Comparison of ENCODE assay signal across 23 cellular contexts in the genomic region with DNA sequence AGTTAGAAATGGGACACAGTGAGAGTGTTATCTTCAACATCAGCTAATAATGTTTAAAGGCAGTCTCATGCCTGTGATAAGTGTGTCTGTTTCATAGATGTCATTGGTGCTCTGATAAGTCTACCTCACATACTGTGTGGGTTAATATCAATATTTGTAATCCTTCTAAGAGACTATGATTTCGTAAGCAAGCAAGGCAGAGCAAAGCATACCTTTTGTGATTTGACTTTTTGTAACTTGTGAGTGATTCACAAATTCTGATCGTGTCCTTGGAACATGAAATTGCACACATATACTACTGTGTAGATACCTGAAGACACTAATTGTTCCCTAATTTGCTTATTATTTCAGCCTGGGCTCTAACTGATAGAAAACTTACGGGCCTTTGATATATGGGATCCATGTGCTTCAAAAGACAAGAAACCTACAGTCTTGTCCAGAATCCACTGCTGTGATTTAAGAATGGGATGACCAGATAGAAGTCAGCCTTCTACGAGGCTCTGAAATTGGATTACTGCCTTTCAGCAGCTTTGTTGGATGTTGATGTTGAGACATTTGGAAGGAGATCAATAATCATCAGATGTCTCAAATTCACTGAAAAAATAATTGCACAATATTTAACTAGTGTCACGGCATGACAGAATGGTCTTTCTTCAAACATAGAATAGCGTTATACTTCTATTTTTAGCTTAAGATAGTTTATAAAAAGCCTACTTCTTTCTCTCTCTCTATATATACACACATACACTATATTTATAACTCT.
DNase-seq lines count a peak whose midpoint lies in the region; ATAC-seq, FAIRE-seq and TF ChIP-seq lines count a peak whose summit lies in the region.
"Had no signal": no experiment of that assay in that cellular context is flagged by ENCODE, and none has a peak within 500 bp of the region (broad histone marks: within the 10 kb centered on the region; RNA-seq: fewer than 3 reads in every experiment).

No MANE protein-coding gene starts in this region.

- H3K36me3 ChIP-seq in K562 (ENCODE audit: control insufficient read depth, insufficient read depth, low read length) (no peaks in the 10 kb centered on the region), subcutaneous abdominal adipose tissue (ENCODE audit: control insufficient read depth in 5 of 5, insufficient read depth in 5 of 5, low read length in 5 of 5) (no peaks in the 10 kb centered on the region)
- H3K36me3 ChIP-seq: upper lobe of right lung had no signal

- DNase-seq in activated naive CD8-positive, alpha-beta T cell treated with anti-CD3 and anti-CD28 coated beads for 36 hours, result no peak
- no peak for DNase-seq in K562 (ENCODE audit: extremely low read depth in 1 of 4, low spot score in 3 of 4)
- peak; percentile 44 to 66 for DNase-seq in foreskin keratinocyte
- no peak for DNase-seq in epidermal melanocyte (ENCODE audit: insufficient read length, low spot score)
- no peak for DNase-seq in natural killer cell treated with Interleukin-12 subunit alpha and Interleukin-12 subunit beta and Interleukin-15 and Interleukin-18, amount 100 ng/mL, for 72 hours (ENCODE audit: low spot score)
- DNase-seq in ACHN, result no peak
- DNase-seq: activated CD8-positive, alpha-beta T cell treated with anti-CD3 and anti-CD28 coated beads, Interleukin-2, amount 10 ng/mL, durations not matched to agents 7 days and 5 days; activated naive CD8-positive, alpha-beta T cell treated with anti-CD3 and anti-CD28 coated beads, Interleukin-2, amount 50 U/mL, for 24 hours; CD8-positive, alpha-beta memory T cell; DMS79 treated with DMSO at 0.1 percent for 48 hours; effector memory CD4-positive, alpha-beta T cell; foreskin melanocyte; H9; left cardiac atrium; mucosa of descending colon; NCI-H187 treated with DMSO at 0.1 percent for 48 hours; nucleus accumbens; right cardiac atrium; stimulated activated naive CD4-positive, alpha-beta T cell; upper lobe of right lung had no signal

- ATAC-seq in K562 (no peak), foreskin keratinocyte (no peak)
- no peak for ATAC-seq in natural killer cell treated with Interleukin-12 subunit alpha and Interleukin-12 subunit beta and Interleukin-15 and Interleukin-18, amount 100 ng/mL, for 72 hours
- ATAC-seq: activated CD8-positive, alpha-beta T cell treated with anti-CD3 and anti-CD28 coated beads, Interleukin-2, amount 10 ng/mL, durations not matched to agents 7 days and 5 days; left cardiac atrium; mucosa of descending colon; right cardiac atrium; upper lobe of right lung had no signal

- no peaks in the 10 kb centered on the region for H4K20me1 ChIP-seq in K562 (replicated peaks; ENCODE audit: control insufficient read depth, insufficient read depth, low read length)

- H3K27me3 ChIP-seq in K562 (ENCODE audit: control insufficient read depth in 2 of 2, insufficient read depth in 2 of 2, low read length in 2 of 2) (no peaks in the 10 kb centered on the region), foreskin keratinocyte (no peaks in the 10 kb centered on the region), subcutaneous abdominal adipose tissue (ENCODE audit: control insufficient read depth in 5 of 5, insufficient read depth in 4 of 5, low read length in 5 of 5) (no peaks in the 10 kb centered on the region)
- H3K27me3 ChIP-seq: upper lobe of right lung had no signal

- peak overlapping the region; percentile 41 for H3K27ac Mint-ChIP-seq in activated naive CD8-positive, alpha-beta T cell
- no peak overlapping the region for H3K27ac Mint-ChIP-seq in activated naive CD8-positive, alpha-beta T cell treated with anti-CD3 and anti-CD28 coated beads for 36 hours
- no peak overlapping the region for H3K27ac Mint-ChIP-seq in natural killer cell treated with Interleukin-12 subunit alpha and Interleukin-12 subunit beta and Interleukin-15 and Interleukin-18, amount 100 ng/mL, for 72 hours
- H3K27ac Mint-ChIP-seq: activated CD8-positive, alpha-beta T cell treated with anti-CD3 and anti-CD28 coated beads, Interleukin-2, amount 10 ng/mL, durations not matched to agents 7 days and 5 days; activated naive CD8-positive, alpha-beta T cell treated with anti-CD3 and anti-CD28 coated beads, Interleukin-2, amount 50 U/mL, for 24 hours; CD8-positive, alpha-beta memory T cell; H9 had no signal

- H3K9me3 Mint-ChIP-seq in activated naive CD8-positive, alpha-beta T cell (ENCODE audit: low read depth), result no peaks in the 10 kb centered on the region
- H3K9me3 Mint-ChIP-seq in activated naive CD8-positive, alpha-beta T cell treated with anti-CD3 and anti-CD28 coated beads for 36 hours, result peaks cover 2% of the 10 kb centered on the region
- peaks cover 2% of the 10 kb centered on the region for H3K9me3 Mint-ChIP-seq in natural killer cell treated with Interleukin-12 subunit alpha and Interleukin-12 subunit beta and Interleukin-15 and Interleukin-18, amount 100 ng/mL, for 72 hours
- H3K9me3 Mint-ChIP-seq: CD8-positive, alpha-beta memory T cell had no signal

- H3K9ac ChIP-seq in K562 (ENCODE audit: insufficient read depth in 1 of 2, low read depth in 2 of 2, low read length in 2 of 2) (no peak overlapping the region), subcutaneous abdominal adipose tissue (ENCODE audit: low read length in 5 of 5) (peak overlapping the region in 1 of 5 donors; percentile 13)

- no peak for TF ChIP-seq POLR2A in K562 (conservative IDR thresholded peaks at IDR 0.05)

- intact Hi-C loops in K562 (cut with micrococcal nuclease), result no loop called here

- H2AFZ ChIP-seq in K562 (ENCODE audit: low read depth, low read length), result no peak overlapping the region

- no peak for TF ChIP-seq EP300 in K562 (IDR thresholded peaks at IDR 0.05; ENCODE audit: low read length)

- H3K27ac ChIP-seq in K562 (ENCODE audit: extremely low read depth, low read depth, low read length) (no peak overlapping the region), foreskin keratinocyte (peak overlapping the region; percentile 93), subcutaneous abdominal adipose tissue (ENCODE audit: low read depth, low read length) (peak overlapping the region; percentile 1)
- H3K27ac ChIP-seq: RWPE1, upper lobe of right lung had no signal

- no peak overlapping the region for H3K4me2 ChIP-seq in K562 (ENCODE audit: insufficient read depth, low read length)

- H3K79me2 ChIP-seq in K562 (ENCODE audit: control insufficient read depth, insufficient read depth, low read length), result no peaks in the 10 kb centered on the region

- no peaks in the 10 kb centered on the region for H3K36me3 Mint-ChIP-seq in activated naive CD8-positive, alpha-beta T cell
- H3K36me3 Mint-ChIP-seq in activated naive CD8-positive, alpha-beta T cell treated with anti-CD3 and anti-CD28 coated beads for 36 hours, result peaks cover 3% of the 10 kb centered on the region
- H3K36me3 Mint-ChIP-seq in natural killer cell treated with Interleukin-12 subunit alpha and Interleukin-12 subunit beta and Interleukin-15 and Interleukin-18, amount 100 ng/mL, for 72 hours, result no peaks in the 10 kb centered on the region
- H3K36me3 Mint-ChIP-seq: CD8-positive, alpha-beta memory T cell had no signal

- CTCF ChIA-PET in K562 (lab: Yijun Ruan, JAX; ENCODE audit: low intra/inter-chr PET ratio), result no interaction called here

- WGBS in K562 (ENCODE audit: insufficient coverage, low coverage, missing lambda C conversion rate), result 67% methylated on average over 6 of the region's 6 CpGs

- H3K4me1 ChIP-seq in K562 (replicated peaks in 1 of 2; ENCODE audit: control insufficient read depth in 2 of 2, insufficient read depth in 2 of 2, low read length in 2 of 2) (peaks cover 10 to 35% of the 10 kb centered on the region in 2 experiments), foreskin keratinocyte (peaks cover 44% of the 10 kb centered on the region), subcutaneous abdominal adipose tissue (ENCODE audit: control insufficient read depth in 5 of 5, insufficient read depth in 5 of 5, low read length in 5 of 5) (peaks cover 7 to 36% (median 24%) of the 10 kb centered on the region in 5 donors)

- H3K27me3 Mint-ChIP-seq in activated naive CD8-positive, alpha-beta T cell, result no peaks in the 10 kb centered on the region
- H3K27me3 Mint-ChIP-seq in activated naive CD8-positive, alpha-beta T cell treated with anti-CD3 and anti-CD28 coated beads for 36 hours, result no peaks in the 10 kb centered on the region
- no peaks in the 10 kb centered on the region for H3K27me3 Mint-ChIP-seq in natural killer cell treated with Interleukin-12 subunit alpha and Interleukin-12 subunit beta and Interleukin-15 and Interleukin-18, amount 100 ng/mL, for 72 hours
- H3K27me3 Mint-ChIP-seq: activated naive CD8-positive, alpha-beta T cell treated with anti-CD3 and anti-CD28 coated beads, Interleukin-2, amount 50 U/mL, for 24 hours; CD8-positive, alpha-beta memory T cell had no signal

- POLR2A ChIA-PET in K562 (lab: Yijun Ruan, JAX), result interaction anchor here (1.0 kb wide), 2 partner anchors 12 to 38 kb away, joined by 3 to 4 read pairs; no protein-coding TSS in a partner anchor

- H3K9me3 ChIP-seq in K562 (replicated peaks; ENCODE audit: control insufficient read depth, insufficient read depth, low read depth, low read length) (no peaks in the 10 kb centered on the region), subcutaneous abdominal adipose tissue (ENCODE audit: control insufficient read depth in 5 of 5, low read length in 5 of 5) (no peaks in the 10 kb centered on the region)
- H3K9me3 ChIP-seq: mucosa of descending colon, upper lobe of right lung had no signal

- no TSS peak for BruUV-seq in K562 (replicated peaks; lab: Mats Ljungman, UMichigan)

- H3K4me3 Mint-ChIP-seq in activated naive CD8-positive, alpha-beta T cell, result no peak overlapping the region
- H3K4me3 Mint-ChIP-seq in activated naive CD8-positive, alpha-beta T cell treated with anti-CD3 and anti-CD28 coated beads for 36 hours, result no peak overlapping the region
- no peak overlapping the region for H3K4me3 Mint-ChIP-seq in natural killer cell treated with Interleukin-12 subunit alpha and Interleukin-12 subunit beta and Interleukin-15 and Interleukin-18, amount 100 ng/mL, for 72 hours
- H3K4me3 Mint-ChIP-seq: activated CD8-positive, alpha-beta T cell treated with anti-CD3 and anti-CD28 coated beads, Interleukin-2, amount 10 ng/mL, durations not matched to agents 7 days and 5 days; activated naive CD8-positive, alpha-beta T cell treated with anti-CD3 and anti-CD28 coated beads, Interleukin-2, amount 50 U/mL, for 24 hours; CD8-positive, alpha-beta memory T cell; H9 had no signal

- H3K4me3 ChIP-seq in K562, result no peak overlapping the region
- no peak overlapping the region for H3K4me3 ChIP-seq in subcutaneous abdominal adipose tissue (ENCODE audit: low read depth in 1 of 5, low read length in 5 of 5)
- H3K4me3 ChIP-seq: mucosa of descending colon, upper lobe of right lung had no signal

- in situ Hi-C loops in K562 (cut with MboI), result no loop called here
- in situ Hi-C loops in ACHN (cut with HindIII; ENCODE audit: low pct_ligation_motif_present, low pct_unique_long_range_greater_than_20kb, low sequenced_read_pairs), result no loop called here

- TF ChIP-seq RAD21 in K562 (CRISPR knock-in tag; conservative IDR thresholded peaks at IDR 0.05 in 1 of 2, IDR thresholded peaks at IDR 0.05 in 1 of 2), result no peak

- no peaks in the 10 kb centered on the region for H3K9me1 ChIP-seq in K562 (ENCODE audit: control insufficient read depth, insufficient read depth, low read length)

- TF ChIP-seq CTCF in K562 (IDR thresholded peaks at IDR 0.05 in 2 of 3, conservative IDR thresholded peaks at IDR 0.05 in 1 of 3; ENCODE audit: insufficient read depth in 2 of 3, low read depth in 1 of 3, low read length in 3 of 3), result no peak
- no peak for TF ChIP-seq CTCF in foreskin keratinocyte (conservative IDR thresholded peaks at IDR 0.05)

- FAIRE-seq in K562 (lab: Jason Lieb, UNC), result no peak

- peaks cover 34% of the 10 kb centered on the region for H3K4me1 Mint-ChIP-seq in activated naive CD8-positive, alpha-beta T cell (ENCODE audit: low read depth)
- peaks cover 35% of the 10 kb centered on the region for H3K4me1 Mint-ChIP-seq in activated naive CD8-positive, alpha-beta T cell treated with anti-CD3 and anti-CD28 coated beads for 36 hours
- peaks cover 22 to 28% of the 10 kb centered on the region in 2 donors for H3K4me1 Mint-ChIP-seq in natural killer cell treated with Interleukin-12 subunit alpha and Interleukin-12 subunit beta and Interleukin-15 and Interleukin-18, amount 100 ng/mL, for 72 hours (ENCODE audit: low read depth in 2 of 2)

Comparison
In these comparisons a context has a peak if more than half of its experiments do, and no peak if none do; other contexts are left out.
1. DNase-seq: peak in foreskin keratinocyte (2 of 2); none in activated naive CD8-positive, alpha-beta T cell treated with anti-CD3 and anti-CD28 coated beads for 36 hours (single experiment), K562 (0 of 4), epidermal melanocyte (single experiment), natural killer cell treated with Interleukin-12 subunit alpha and Interleukin-12 subunit beta and Interleukin-15 and Interleukin-18, amount 100 ng/mL, for 72 hours (single experiment) and ACHN (single experiment).